In genomic region chr17:39674702-39675389, GRCh38 we compare ENCODE assay signal across 11 cellular contexts. TPM values are rescaled to one million over a fixed set of nuclear protein-coding genes. Genes with fewer than 3 reads are reported as not detected.
A peak's percentile ranks its signal among the peaks of the same experiment; 100 is the strongest.
DNase-seq lines count a peak whose midpoint lies in the region; ATAC-seq and TF ChIP-seq lines count a peak whose summit lies in the region.
"Had no signal": no experiment of that assay in that cellular context is flagged by ENCODE, and none has a peak within 500 bp of the region (broad histone marks: within the 10 kb centered on the region; RNA-seq: fewer than 3 reads in every experiment).

No MANE protein-coding gene starts in this region.

- peaks cover 8% of the 10 kb centered on the region for H3K27me3 ChIP-seq in lower lobe of right lung (ENCODE audit: low read depth)
- no peaks in the 10 kb centered on the region for H3K27me3 ChIP-seq in HAP-1 (ENCODE audit: low read depth)

- peak overlapping the region; percentile 60 for H3K27ac ChIP-seq in lower lobe of right lung

- H3K36me3 ChIP-seq in lower lobe of right lung = peaks cover 3% of the 10 kb centered on the region
- no peaks in the 10 kb centered on the region for H3K36me3 ChIP-seq in HAP-1 (replicated peaks)

- intact Hi-C loops in Right ventricle myocardium inferior (cut with DNase I) (loop anchor here (5.0 kb wide), 2 partner anchors 38 to 57 kb away; partner anchors contain the start of genes MIEN1 and STARD3), cardiac septum (cut with DNase I) (no loop called here), activated B cell treated with CpG ODN at 0.5 μM for 24 hours (cut with micrococcal nuclease) (no loop called here), lower lobe of right lung (cut with DNase I) (no loop called here)

- CTCF ChIA-PET in activated B cell treated with CpG ODN at 0.5 μM for 24 hours (lab: Charles Lee) = interaction anchor here (1.2 to 2.2 kb wide), 5 partner anchors 13 to 55 kb away, joined by 3 to 9 read pairs (median 5); partner anchors contain the start of gene PGAP3

- H3K36me3 Mint-ChIP-seq in activated B cell treated with CpG ODN at 0.5 μM for 24 hours (ENCODE audit: low read depth) = no peaks in the 10 kb centered on the region

- H3K4me3 Mint-ChIP-seq in activated B cell treated with CpG ODN at 0.5 μM for 24 hours = no peak overlapping the region

- H3K9me3 ChIP-seq in lower lobe of right lung (no peaks in the 10 kb centered on the region), HAP-1 (no peaks in the 10 kb centered on the region)

- TF ChIP-seq CTCF in activated B cell treated with CpG ODN at 0.5 μM for 24 hours (IDR thresholded peaks at IDR 0.05) (no peak), lower lobe of right lung (IDR thresholded peaks at IDR 0.05) (no peak)

- H3K9me3 Mint-ChIP-seq in activated B cell treated with CpG ODN at 0.5 μM for 24 hours = no peaks in the 10 kb centered on the region

- POLR2A ChIA-PET in activated B cell treated with CpG ODN at 0.5 μM for 24 hours (lab: Charles Lee) = interaction anchor here (0.7 to 3.0 kb wide), 6 partner anchors 9 to 124 kb away, joined by 3 to 23 read pairs (median 4); partner anchors contain the start of genes MIEN1, PGAP3 and TCAP

- H3K4me3 ChIP-seq in lower lobe of right lung (no peak overlapping the region), HAP-1 (no peak overlapping the region)

- H3K4me1 Mint-ChIP-seq in activated B cell treated with CpG ODN at 0.5 μM for 24 hours = peaks cover 74% of the 10 kb centered on the region

- H3K4me1 ChIP-seq in lower lobe of right lung (peaks cover 39% of the 10 kb centered on the region), HAP-1 (no peaks in the 10 kb centered on the region)

- ATAC-seq in Right ventricle myocardium inferior = peak; percentile 35
- peak; percentile 73 for ATAC-seq in activated B cell treated with CpG ODN at 0.5 μM for 24 hours (ENCODE audit: low read depth)
- ATAC-seq in lower lobe of right lung = peak; percentile 32 to 44
- no peak for ATAC-seq in HG02870 (IDR thresholded peaks at IDR 0.05; ENCODE audit: unreplicated experiment)

- no peaks in the 10 kb centered on the region for H3K27me3 Mint-ChIP-seq in activated B cell treated with CpG ODN at 0.5 μM for 24 hours

- DNase-seq in Right ventricle myocardium inferior (ENCODE audit: missing footprints) (no peak), cardiac septum (ENCODE audit: low spot score) (no peak), activated B cell treated with CpG ODN at 0.5 μM for 24 hours (no peak), lower lobe of right lung (no peak), HAP-1 (ENCODE audit: low spot score in 2 of 2) (no peak), SIG-M5 (lab: John Stamatoyannopoulos, UW) (no peak), RKO (ENCODE audit: low spot score) (no peak)
- DNase-seq: C1 segment of cervical spinal cord, NCI-H2227 treated with DMSO at 0.1 percent for 48 hours had no signal

- in situ Hi-C loops in HAP-1 (cut with MboI; ENCODE audit: low sequenced_read_pairs) = no loop called here

- peak overlapping the region; percentile 90 for H3K27ac Mint-ChIP-seq in activated B cell treated with CpG ODN at 0.5 μM for 24 hours

RNA-seq across cellular contexts. Expression of gene PNMT, which starts 6.6 kb away (rescaled TPM):
- 5.1 TPM for total RNA-seq in Right ventricle myocardium inferior
- 10.9 TPM for total RNA-seq in cardiac septum
- not detected in 2 replicates for total RNA-seq in activated B cell treated with CpG ODN at 0.5 μM for 24 hours
- total RNA-seq in lower lobe of right lung = 3.9 TPM
- total RNA-seq: glomerular endothelial cell had no signal

RNA-seq across cellular contexts. Expression of gene TCAP, which starts 9.7 kb away (rescaled TPM):
- total RNA-seq in Right ventricle myocardium inferior (5,286 TPM), cardiac septum (4,725 TPM), activated B cell treated with CpG ODN at 0.5 μM for 24 hours (2.1 and 2.3 TPM in 2 replicates), lower lobe of right lung (3.7 TPM)

RNA-seq across cellular contexts. Expression of gene PGAP3, which starts 13.0 kb away (rescaled TPM):
- total RNA-seq in Right ventricle myocardium inferior (10.4 TPM), cardiac septum (15.3 TPM), activated B cell treated with CpG ODN at 0.5 μM for 24 hours (19.0 and 24.0 TPM in 2 replicates), lower lobe of right lung (20.7 TPM)

RNA-seq across cellular contexts. Expression of gene ERBB2, which starts 25.0 kb away (rescaled TPM):
- total RNA-seq in Right ventricle myocardium inferior (68.7 TPM), cardiac septum (84.4 TPM), activated B cell treated with CpG ODN at 0.5 μM for 24 hours (4.4 and 7.1 TPM in 2 replicates), lower lobe of right lung (96.1 TPM)

RNA-seq across cellular contexts. Expression of gene STARD3, which starts 37.9 kb away (rescaled TPM):
- total RNA-seq in Right ventricle myocardium inferior (21.4 TPM), cardiac septum (21.9 TPM), activated B cell treated with CpG ODN at 0.5 μM for 24 hours (51.8 and 58.2 TPM in 2 replicates), lower lobe of right lung (76.6 TPM)

Comparison
In these comparisons a context has a peak if more than half of its experiments do, and no peak if none do; other contexts are left out.
1. RNA of gene TCAP, which starts 9.7 kb away (total RNA-seq): 5,286 TPM in Right ventricle myocardium inferior (single experiment) and 4,725 TPM in cardiac septum (single experiment); 3.7 TPM in lower lobe of right lung (single experiment) and 2.1 to 2.3 TPM in activated B cell treated with CpG ODN at 0.5 μM for 24 hours; every median in the first group is over 1,000 times any median in the second.